In genomic region chr6:41546866-41547798, GRCh38 we compare ENCODE assay signal across 8 cellular contexts. TPM values are rescaled to one million over a fixed set of nuclear protein-coding genes. Genes with fewer than 3 reads are reported as not detected.
A peak's percentile ranks its signal among the peaks of the same experiment; 100 is the strongest.
DNase-seq lines count a peak whose midpoint lies in the region; ATAC-seq, FAIRE-seq and TF ChIP-seq lines count a peak whose summit lies in the region.

No MANE protein-coding gene starts in this region.

- H3K9me3 ChIP-seq in BLaER1 (no peaks in the 10 kb centered on the region), T-helper 17 cell (ENCODE audit: control insufficient read depth, low read length, poor library complexity, severe bottlenecking) (no peaks in the 10 kb centered on the region), lower lobe of right lung (no peaks in the 10 kb centered on the region), subcutaneous abdominal adipose tissue (ENCODE audit: control insufficient read depth in 5 of 5, low read length in 5 of 5) (no peaks in the 10 kb centered on the region)

- TF ChIP-seq CTCF in dorsolateral prefrontal cortex (IDR thresholded peaks at IDR 0.05 in 54 of 56, conservative IDR thresholded peaks at IDR 0.05 in 2 of 56; ENCODE audit: low read depth in 1 of 56, partially characterized antibody in 56 of 56) (no peak), lower lobe of right lung (IDR thresholded peaks at IDR 0.05) (no peak), D721Med (IDR thresholded peaks at IDR 0.05; ENCODE audit: insufficient read depth, missing control alignments) (no peak)

- H3K36me3 Mint-ChIP-seq in T-helper 17 cell (ENCODE audit: low read depth) = peaks cover 8% of the 10 kb centered on the region

- intact Hi-C loops in dorsolateral prefrontal cortex (cut with DNase I) = loop anchor here (2.0 to 10.0 kb wide), 8 partner anchors 40 to 498 kb away; partner anchors contain the start of gene TFEB (in 1 of the 2)
- intact Hi-C loops in lower lobe of right lung (cut with DNase I) = no loop called here

- no peak for FAIRE-seq in D721Med (lab: Jason Lieb, UNC)

- peak overlapping the region; percentile 85 for H3K9ac ChIP-seq in BLaER1
- peak overlapping the region in 4 of 5 donors; percentile 66 to 83 (median 70) for H3K9ac ChIP-seq in subcutaneous abdominal adipose tissue (ENCODE audit: low read length in 5 of 5)

- peaks cover 51% of the 10 kb centered on the region for H4K20me1 ChIP-seq in BLaER1

- H3K4me1 ChIP-seq in BLaER1 = peaks cover 46% of the 10 kb centered on the region
- peaks cover 37% of the 10 kb centered on the region for H3K4me1 ChIP-seq in lower lobe of right lung
- H3K4me1 ChIP-seq in subcutaneous abdominal adipose tissue (ENCODE audit: control insufficient read depth in 5 of 5, insufficient read depth in 5 of 5, low read length in 5 of 5) = peaks cover 0 to 55% (median 47%) of the 10 kb centered on the region in 5 donors

- no peak for DNase-seq in T-helper 17 cell
- DNase-seq in dorsolateral prefrontal cortex = peak in 1 of 10 donors; percentile 56
- peak; percentile 60 for DNase-seq in lower lobe of right lung
- DNase-seq in D721Med (ENCODE audit: insufficient read length, low spot score) = no peak

- H3K36me3 ChIP-seq in BLaER1 (peaks cover 29% of the 10 kb centered on the region), lower lobe of right lung (peaks cover 6% of the 10 kb centered on the region), subcutaneous abdominal adipose tissue (ENCODE audit: control insufficient read depth in 5 of 5, insufficient read depth in 5 of 5, low read length in 5 of 5) (peaks cover 0 to 10% (median 7%) of the 10 kb centered on the region in 5 donors)

- H3K27me3 Mint-ChIP-seq in T-helper 17 cell = no peaks in the 10 kb centered on the region

- H3K27me3 ChIP-seq in BLaER1 (peaks cover 27% of the 10 kb centered on the region), dorsolateral prefrontal cortex (peaks cover 0 to 24% (median 0%) of the 10 kb centered on the region in 45 donors), lower lobe of right lung (ENCODE audit: low read depth) (no peaks in the 10 kb centered on the region), subcutaneous abdominal adipose tissue (ENCODE audit: control insufficient read depth in 5 of 5, insufficient read depth in 4 of 5, low read length in 5 of 5) (peaks cover 0 to 12% (median 5%) of the 10 kb centered on the region in 5 donors)

- ATAC-seq in GM19025 (IDR thresholded peaks at IDR 0.05; ENCODE audit: low read depth, unreplicated experiment) = peak; percentile 23
- ATAC-seq in HG03342 (IDR thresholded peaks at IDR 0.05; ENCODE audit: unreplicated experiment) = peak; percentile 24
- ATAC-seq in T-helper 17 cell = no peak
- peak; percentile 32 to 38 for ATAC-seq in lower lobe of right lung

- H3K4me2 ChIP-seq in BLaER1 = peak overlapping the region; percentile 89

- H3K27ac Mint-ChIP-seq in T-helper 17 cell = no peak overlapping the region

- H3K4me3 Mint-ChIP-seq in T-helper 17 cell = peak overlapping the region; percentile 92

- H3K4me3 ChIP-seq in BLaER1 (peak overlapping the region; percentile 91), dorsolateral prefrontal cortex (peak overlapping the region; percentile 52 to 87 (median 74)), lower lobe of right lung (peak overlapping the region; percentile 80), subcutaneous abdominal adipose tissue (ENCODE audit: low read depth in 1 of 5, low read length in 5 of 5) (peak overlapping the region; percentile 70 to 89 (median 79))

- H3K27ac ChIP-seq in BLaER1 (peak overlapping the region; percentile 79), dorsolateral prefrontal cortex (peak overlapping the region in 13 of 59 donors; percentile 25 to 78 (median 51)), lower lobe of right lung (peak overlapping the region; percentile 81), subcutaneous abdominal adipose tissue (ENCODE audit: low read depth, low read length) (no peak overlapping the region)

- peaks cover 24% of the 10 kb centered on the region for H3K4me1 Mint-ChIP-seq in T-helper 17 cell

RNA-seq across cellular contexts. Expression of gene FOXP4, which starts 1.0 kb away (rescaled TPM):
- total RNA-seq in T-helper 17 cell (10 to 100 TPM in 1 of 2 donors, 1 to 10 TPM in 1; 7.5 to 10.6 TPM), dorsolateral prefrontal cortex (10 to 100 TPM; 19.2 to 35.8 (median 25.0) TPM), lower lobe of right lung (30.0 TPM)
